8 cellular contexts compared by ENCODE assay signal in the genomic region with DNA sequence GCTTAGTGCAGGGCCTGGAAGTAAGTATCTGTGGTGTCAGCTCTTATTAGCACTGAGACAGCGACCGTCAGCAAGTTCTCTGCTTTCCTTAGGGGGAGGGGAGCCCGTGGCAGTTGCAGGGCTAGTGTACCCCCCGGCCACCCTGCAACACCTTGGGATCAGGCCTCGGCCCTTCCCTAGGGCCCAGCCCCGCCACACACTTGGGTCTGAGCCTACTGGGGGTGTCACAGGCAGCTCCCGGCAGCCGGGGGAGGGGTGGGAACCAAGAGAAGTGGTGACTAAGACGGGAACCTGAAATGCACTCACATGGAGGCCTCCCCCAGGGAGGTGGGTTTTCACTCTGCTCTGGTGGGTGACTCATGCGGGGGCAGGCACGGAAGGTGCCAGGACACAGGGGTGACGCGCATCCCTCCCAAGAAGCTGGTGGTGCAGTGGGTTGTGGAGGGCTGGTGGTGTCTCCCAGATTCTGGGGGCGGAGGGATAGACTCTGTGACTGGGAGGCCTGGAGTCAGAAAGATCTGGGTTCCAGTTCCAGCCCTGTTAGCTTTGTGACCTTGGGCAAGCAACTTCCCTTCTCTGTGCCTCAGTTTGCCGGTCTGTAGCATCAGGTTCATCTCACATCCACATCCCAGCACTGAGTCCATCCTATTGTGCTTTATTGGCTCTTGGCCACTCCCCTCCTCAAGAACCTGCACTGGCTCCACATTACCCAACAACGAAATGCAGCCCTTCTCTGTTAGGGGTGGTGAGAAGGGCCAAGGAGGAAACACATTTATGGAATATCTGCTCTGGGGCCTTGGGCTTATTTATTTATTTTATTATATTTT. TPM values are rescaled to one million over a fixed set of nuclear protein-coding genes. Genes with fewer than 3 reads are reported as not detected.
A peak's percentile ranks its signal among the peaks of the same experiment; 100 is the strongest.
DNase-seq lines count a peak whose midpoint lies in the region; TF ChIP-seq lines count a peak whose summit lies in the region.

No MANE protein-coding gene starts in this region.

- 63 to 65% methylated on average over 16 of the region's 16 CpGs for WGBS in ectodermal cell, 2 experiments
- 53 to 56% methylated on average over 16 of the region's 16 CpGs for WGBS in sigmoid colon, 2 donors
- 58% methylated on average over 13 of the region's 16 CpGs for WGBS in prostate gland

- H3K36me3 ChIP-seq in HUES6 (ENCODE audit: control insufficient read depth, insufficient read depth, low read length) (no peaks in the 10 kb centered on the region), ectodermal cell (ENCODE audit: control insufficient read depth, insufficient read depth, low read length) (no peaks in the 10 kb centered on the region), sigmoid colon (no peaks in the 10 kb centered on the region), Caco-2 (ENCODE audit: control insufficient read depth, insufficient read depth, low read length) (no peaks in the 10 kb centered on the region), prostate gland (no peaks in the 10 kb centered on the region)

- peak overlapping the region; percentile 6 for H3K9ac ChIP-seq in HUES6 (ENCODE audit: low read length)

- no peak for TF ChIP-seq EP300 in sigmoid colon (IDR thresholded peaks at IDR 0.05)

- H3K27ac ChIP-seq in HUES6 (ENCODE audit: low read depth, low read length) (no peak overlapping the region), ectodermal cell (ENCODE audit: insufficient read depth, low read depth, low read length, poor library complexity, severe bottlenecking) (peak overlapping the region; percentile 22), sigmoid colon (no peak overlapping the region), prostate gland (no peak overlapping the region)

- H3K27me3 ChIP-seq in HUES6 (ENCODE audit: control insufficient read depth, insufficient read depth, low read length), result no peaks in the 10 kb centered on the region
- no peaks in the 10 kb centered on the region for H3K27me3 ChIP-seq in ectodermal cell (ENCODE audit: control insufficient read depth, insufficient read depth, low read length, poor library complexity, severe bottlenecking)
- H3K27me3 ChIP-seq in sigmoid colon, result peaks cover 0 to 3% (median 0%) of the 10 kb centered on the region in 3 donors
- no peaks in the 10 kb centered on the region for H3K27me3 ChIP-seq in Caco-2 (replicated peaks; ENCODE audit: control insufficient read depth, insufficient read depth, low read length)
- no peaks in the 10 kb centered on the region for H3K27me3 ChIP-seq in prostate gland (replicated peaks; ENCODE audit: insufficient read depth)

- H3K27ac Mint-ChIP-seq in Caco-2 (ENCODE audit: unreplicated experiment), result no peak overlapping the region

- intact Hi-C loops in sigmoid colon (cut with DNase I) (no loop called here), Caco-2 (cut with micrococcal nuclease; ENCODE audit: unreplicated experiment) (no loop called here), prostate gland (cut with DNase I) (no loop called here)

- TF ChIP-seq POLR2A in sigmoid colon (IDR thresholded peaks at IDR 0.05), result no peak
- no peak for TF ChIP-seq POLR2A in prostate gland (IDR thresholded peaks at IDR 0.05)

- TF ChIP-seq CTCF in sigmoid colon (IDR thresholded peaks at IDR 0.05) (no peak), Caco-2 (IDR thresholded peaks at IDR 0.05; ENCODE audit: insufficient read depth in 1 of 2, low read depth in 1 of 2, low read length in 1 of 2, severe bottlenecking in 1 of 2, unreplicated experiment in 1 of 2) (no peak), prostate gland (IDR thresholded peaks at IDR 0.05) (no peak)

- DNase-seq in Ammon's horn (ENCODE audit: low spot score), result peak; percentile 64
- peak; percentile 54 for DNase-seq in activated CD4-positive, alpha-beta T cell treated with anti-CD3 and anti-CD28 coated beads, Interleukin-2, amount 50 U/mL, for 1 hour
- DNase-seq in sigmoid colon, result peak; percentile 59
- DNase-seq in Caco-2, result no peak
- no peak for DNase-seq in prostate gland (ENCODE audit: low spot score)
- no peak for DNase-seq in NCI-H510A treated with DMSO at 0.1 percent for 48 hours (lab: John Stamatoyannopoulos, UW)

- CTCF ChIA-PET in Caco-2 (lab: Charles Lee), result no interaction called here

- H3K4me1 ChIP-seq in HUES6 (ENCODE audit: control insufficient read depth, insufficient read depth, low read length), result peaks cover 17% of the 10 kb centered on the region
- peaks cover 8% of the 10 kb centered on the region for H3K4me1 ChIP-seq in ectodermal cell (ENCODE audit: control insufficient read depth, insufficient read depth, low read length)
- no peaks in the 10 kb centered on the region for H3K4me1 ChIP-seq in sigmoid colon
- H3K4me1 ChIP-seq in Caco-2, result no peaks in the 10 kb centered on the region
- no peaks in the 10 kb centered on the region for H3K4me1 ChIP-seq in prostate gland (replicated peaks)

- BruUV-seq in Caco-2 (replicated peaks; lab: Mats Ljungman, UMichigan), result no TSS peak

- H3K27me3 Mint-ChIP-seq in Caco-2 (ENCODE audit: insufficient read depth, unreplicated experiment), result peaks cover 2% of the 10 kb centered on the region

- no peaks in the 10 kb centered on the region for H3K9me3 Mint-ChIP-seq in Caco-2 (ENCODE audit: unreplicated experiment)

- POLR2A ChIA-PET in Caco-2 (lab: Charles Lee), result no interaction called here

- H3K4me3 ChIP-seq in HUES6 (ENCODE audit: low read depth, low read length) (0 out of 2 replicates have a peak overlapping the region, but pooled peaks have one; percentile 7), ectodermal cell (ENCODE audit: insufficient read depth, low read depth, low read length) (no peak overlapping the region), sigmoid colon (no peak overlapping the region), Caco-2 (ENCODE audit: low read depth, low read length) (no peak overlapping the region), prostate gland (no peak overlapping the region)

- H3K36me3 Mint-ChIP-seq in Caco-2 (ENCODE audit: insufficient read depth, unreplicated experiment), result no peaks in the 10 kb centered on the region

- H3K4me3 Mint-ChIP-seq in Caco-2 (ENCODE audit: unreplicated experiment), result no peak overlapping the region

- H3K9me3 ChIP-seq in HUES6 (ENCODE audit: control insufficient read depth, insufficient read depth, low read depth, low read length) (no peaks in the 10 kb centered on the region), ectodermal cell (ENCODE audit: control insufficient read depth, low read length) (no peaks in the 10 kb centered on the region), sigmoid colon (no peaks in the 10 kb centered on the region), Caco-2 (no peaks in the 10 kb centered on the region), prostate gland (no peaks in the 10 kb centered on the region)

- H3K4me1 Mint-ChIP-seq in Caco-2 (ENCODE audit: low read depth, unreplicated experiment), result no peaks in the 10 kb centered on the region

RNA-seq across cellular contexts. Expression of a gene that starts 44.5 kb away (rescaled TPM):
- 3.3 TPM for polyA plus RNA-seq in ectodermal cell (2013, experiment 1 of 4)
- polyA plus RNA-seq in ectodermal cell (2013, experiment 2 of 4), result 3.8 TPM
- 5.1 TPM for polyA plus RNA-seq in ectodermal cell (2013, experiment 3 of 4)
- polyA plus RNA-seq in ectodermal cell (2013, experiment 4 of 4), result 5.3 TPM
- total RNA-seq in sigmoid colon, result 10 to 100 TPM in 2 of 4 donors, 1 to 10 TPM in 2; 6.6 to 19.1 (median 9.3) TPM
- 10 to 100 TPM in 1 of 3 donors, 1 to 10 TPM in 2; 1.4 to 26.2 (median 2.4) TPM for polyA plus RNA-seq in sigmoid colon
- 1.7 and 3.2 TPM in 2 replicates for total RNA-seq in Caco-2 (2022)
- 1 to 10 TPM; 4.7 to 5.7 TPM for total RNA-seq in prostate gland

RNA-seq across cellular contexts. Expression of a gene that starts 54.8 kb away (rescaled TPM):
- polyA plus RNA-seq in ectodermal cell (2013, experiment 1 of 4), result 48.0 TPM
- 44.6 TPM for polyA plus RNA-seq in ectodermal cell (2013, experiment 2 of 4)
- 28.2 TPM for polyA plus RNA-seq in ectodermal cell (2013, experiment 3 of 4)
- polyA plus RNA-seq in ectodermal cell (2013, experiment 4 of 4), result 30.5 TPM
- total RNA-seq in sigmoid colon (10 to 100 TPM; 14.3 to 30.5 (median 14.7) TPM), Caco-2 (2022) (55.3 and 61.3 TPM in 2 replicates), prostate gland (10 to 100 TPM; 14.8 to 57.4 TPM)
- 10 to 100 TPM in 2 of 3 donors, 1 to 10 TPM in 1; 6.6 to 40.2 (median 14.1) TPM for polyA plus RNA-seq in sigmoid colon

Comparison
In these comparisons a context has a peak if more than half of its experiments do, and no peak if none do; other contexts are left out.
1. DNase-seq: peak in Ammon's horn (single experiment), activated CD4-positive, alpha-beta T cell treated with anti-CD3 and anti-CD28 coated beads, Interleukin-2, amount 50 U/mL, for 1 hour (single experiment) and sigmoid colon (single experiment); none in Caco-2 (0 of 2), prostate gland (single experiment) and NCI-H510A treated with DMSO at 0.1 percent for 48 hours (single experiment).